In the genomic region with DNA sequence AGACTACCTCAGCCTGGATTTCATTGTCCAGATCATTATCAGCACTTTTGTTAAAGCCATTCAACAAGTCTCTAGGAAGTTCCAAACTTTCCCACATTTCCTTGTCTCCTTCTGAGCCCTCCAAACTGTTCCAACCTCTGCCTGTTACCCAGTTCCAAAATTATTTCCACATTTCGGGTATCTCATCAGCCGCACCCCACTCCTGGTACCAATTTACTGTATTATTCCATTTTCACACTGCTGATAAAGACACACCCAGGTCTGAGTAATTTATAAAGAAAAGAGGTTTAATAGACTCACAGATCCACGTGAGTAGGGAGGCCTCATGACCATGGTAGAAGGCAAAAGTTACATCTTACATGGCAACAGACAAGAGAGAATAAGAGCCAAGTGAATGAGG, we compare ENCODE assay signal across 27 cellular contexts.
"Had no signal": no experiment of that assay in that cellular context is flagged by ENCODE, and none has a peak within 500 bp of the region (broad histone marks: within the 10 kb centered on the region; RNA-seq: fewer than 3 reads in every experiment).

No MANE protein-coding gene starts in this region.

- H3K4me1 ChIP-seq: stomach, suprapubic skin, testis, thyroid gland, tibial artery, tibial nerve, transverse colon, upper lobe of left lung, upper lobe of right lung, uterus, vagina had no signal

- DNase-seq: stimulated activated CD4-positive, alpha-beta T cell treated with anti-CD3 and anti-CD28 coated beads, Interleukin-2, amount 100 ng/mL, for 48 hours; stimulated activated CD4-positive, alpha-beta T cell treated with anti-CD3 and anti-CD28 coated beads, Interleukin-4, amount 100 ng/mL, for 1 hour; stimulated activated CD4-positive, alpha-beta T cell treated with anti-CD3 and anti-CD28 coated beads, Interleukin-4, amount 100 ng/mL, for 24 hours; stimulated activated CD4-positive, alpha-beta T cell treated with anti-CD3 and anti-CD28 coated beads, Interleukin-4, amount 100 ng/mL, for 4 hours; stimulated activated CD8-positive, alpha-beta memory T cell treated with anti-CD3 and anti-CD28 coated beads, Interleukin-4, amount 100 ng/mL, for 48 hours; stimulated activated naive B cell treated with anti-CD40 and anti-IgM and Interleukin-4, amounts not matched to agents 10 μg/mL and 1 μg/mL and 100 μg/mL, for 72 hours; stimulated activated naive CD4-positive, alpha-beta T cell; stimulated activated naive CD4-positive, alpha-beta T cell treated with Interleukin-2 at 50 U/mL for 16 hours; stimulated activated naive CD8-positive, alpha-beta T cell treated with anti-CD3 and anti-CD28 coated beads, Interleukin-15, amount 100 ng/mL, for 72 hours; stimulated activated naive CD8-positive, alpha-beta T cell treated with anti-CD3 and anti-CD28 coated beads, Interleukin-15, Interleukin-2, amounts not matched to agents 100 U/mL and 50 U/mL, for 24 hours; stomach; substantia nigra; testis; thyroid gland; tibial artery; transverse colon; trophoblast cell; upper lobe of left lung; upper lobe of right lung; uterus had no signal

- H3K9me3 ChIP-seq: testis, thyroid gland, upper lobe of right lung, uterus had no signal

- ATAC-seq: stimulated activated effector memory CD8-positive, alpha-beta T cell treated with anti-CD3 and anti-CD28 coated beads, Interleukin-12 subunit alpha, Interleukin-12 subunit beta, amount 100 ng/mL, for 72 hours; stimulated activated memory B cell treated with anti-CD40 and anti-IgM and Interleukin-4, amounts not matched to agents 10 μg/mL and 1 μg/mL and 100 μg/mL, for 72 hours; stimulated activated naive B cell treated with anti-CD40 and anti-IgM and Interleukin-4, amounts not matched to agents 10 μg/mL and 1 μg/mL and 100 μg/mL, for 72 hours; stimulated activated naive CD8-positive, alpha-beta T cell treated with anti-CD3 and anti-CD28 coated beads, Interleukin-15, amount 100 ng/mL, for 72 hours; stimulated activated naive CD8-positive, alpha-beta T cell treated with anti-CD3 and anti-CD28 coated beads, Interleukin-15, Interleukin-2, amounts not matched to agents 100 U/mL and 50 U/mL, for 24 hours; upper lobe of right lung had no signal

- FAIRE-seq: urothelium cell line had no signal

- H3K27me3 ChIP-seq: stomach, suprapubic skin, testis, thyroid gland, tibial artery, tibial nerve, transverse colon, upper lobe of left lung, upper lobe of right lung, uterus, vagina had no signal

- H3K27ac ChIP-seq: stomach, suprapubic skin, testis, thoracic aorta, thyroid gland, tibial artery, tibial nerve, transverse colon, upper lobe of left lung, upper lobe of right lung, uterus, vagina had no signal

- H3K4me3 ChIP-seq: stomach, suprapubic skin, testis, thoracic aorta, thyroid gland, tibial artery, tibial nerve, transverse colon, upper lobe of left lung, upper lobe of right lung, uterus, vagina had no signal

- H3K36me3 ChIP-seq: stomach, suprapubic skin, thoracic aorta, thyroid gland, tibial artery, tibial nerve, transverse colon, upper lobe of left lung, upper lobe of right lung, uterus, vagina had no signal
